In the genomic region with DNA sequence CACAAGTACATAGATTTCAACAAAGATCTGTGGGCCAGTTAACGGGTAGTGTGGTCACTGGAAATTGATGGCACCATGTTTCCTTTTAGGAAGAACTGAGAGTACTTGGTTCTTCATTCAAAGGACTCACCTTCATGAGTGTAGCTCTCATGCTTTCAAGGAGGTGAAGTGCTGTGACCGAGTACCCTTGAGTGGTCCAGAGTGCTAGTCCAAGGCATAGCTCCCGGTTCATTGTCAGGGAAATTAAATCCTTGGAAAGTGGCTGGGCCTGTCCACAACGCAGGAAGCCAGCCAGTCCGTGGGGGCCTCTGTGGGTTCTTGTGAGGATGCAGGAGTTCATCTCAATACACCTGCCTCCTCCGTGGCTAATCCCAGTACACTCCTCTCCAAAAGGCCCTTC, we compare ENCODE assay signal across 22 cellular contexts.
"Had no signal": no experiment of that assay in that cellular context is flagged by ENCODE, and none has a peak within 500 bp of the region (broad histone marks: within the 10 kb centered on the region; RNA-seq: fewer than 3 reads in every experiment).

No MANE protein-coding gene starts in this region.

- H3K27me3 ChIP-seq: MG63, SJCRH30 had no signal

- DNase-seq: IMR-90, Karpas-422, KG1, MG63, NCI-H1092, NCI-H1105 treated with DMSO at 0.1 percent for 48 hours, NCI-H1417 treated with DMSO at 0.1 percent for 48 hours, NCI-H146, NCI-H1694 treated with DMSO at 0.1 percent for 48 hours, NCI-H2029 treated with DMSO at 0.1 percent for 48 hours, NCI-H2171, NCI-H226, NCI-H446, NCI-H510A, NCI-H524 treated with DMSO at 0.1 percent for 48 hours, NCI-H69, NCI-H774, RPMI8226, SHP77 treated with DMSO at 0.1 percent for 48 hours, SJCRH30 had no signal

- H3K27ac ChIP-seq: SJCRH30 had no signal

- H3K9me3 ChIP-seq: MG63, SJCRH30 had no signal

- H3K4me3 ChIP-seq: MG63, SJCRH30 had no signal

- ATAC-seq: HepG2, SK-N-SH treated with all-trans-retinoic acid at 6 μM for 48 hours had no signal

- H3K36me3 ChIP-seq: MG63, SJCRH30 had no signal

- H3K4me1 ChIP-seq: SJCRH30 had no signal
